Comparison of ENCODE assay signal across 18 cellular contexts in genomic region chr11:115920841-115921480, GRCh38.
A peak's percentile ranks its signal among the peaks of the same experiment; 100 is the strongest.
DNase-seq lines count a peak whose midpoint lies in the region; ATAC-seq, FAIRE-seq and TF ChIP-seq lines count a peak whose summit lies in the region.
"Had no signal": no experiment of that assay in that cellular context is flagged by ENCODE, and none has a peak within 500 bp of the region (broad histone marks: within the 10 kb centered on the region; RNA-seq: fewer than 3 reads in every experiment).

No MANE protein-coding gene starts in this region.

- WGBS in gastroesophageal sphincter (ENCODE audit: low coverage in 1 of 2), 2 donors, result 57 to 100% methylated on average over 3 of the region's 6 CpGs

- peak; percentile 83 for FAIRE-seq in GM12891 (lab: Jason Lieb, UNC)

- H3K4me3 ChIP-seq in gastroesophageal sphincter, result no peak overlapping the region
- H3K4me3 ChIP-seq: esophagus muscularis mucosa, GM23248, testis had no signal

- intact Hi-C loops in left ventricle myocardium superior (cut with micrococcal nuclease), result no loop called here

- DNase-seq in GM12891 (ENCODE audit: insufficient read length, low spot score) (no peak), NCI-H748 treated with DMSO at 0.1 percent for 48 hours (lab: John Stamatoyannopoulos, UW) (peak; percentile 64), left kidney (ENCODE audit: low read depth, low spot score) (peak; percentile 79), left ventricle myocardium superior (no peak), SW 1271 (lab: John Stamatoyannopoulos, UW) (no peak)
- DNase-seq: activated CD4-positive, alpha-beta T cell treated with anti-CD3 and anti-CD28 coated beads for 36 hours; CD4-positive, CD25-positive, alpha-beta regulatory T cell; cerebellar nuclear complex; effector CD4-positive, alpha-beta T cell; GM23248; natural killer cell; NCI-H1694 treated with DMSO at 0.1 percent for 48 hours; NCI-H446; testis had no signal

- H3K27ac ChIP-seq in C4-2B (peak overlapping the region; percentile 16; the same call in 1 of the 2 replicates), gastroesophageal sphincter (no peak overlapping the region)
- H3K27ac ChIP-seq: esophagus muscularis mucosa, GM23248, testis had no signal

- no peak for ATAC-seq in left ventricle myocardium superior
- no peak for ATAC-seq in gastroesophageal sphincter
- ATAC-seq in GM21786 (IDR thresholded peaks at IDR 0.05; ENCODE audit: unreplicated experiment), result no peak
- ATAC-seq: activated CD4-positive, alpha-beta T cell treated with anti-CD3 and anti-CD28 coated beads for 36 hours; natural killer cell had no signal

- no peaks in the 10 kb centered on the region for H3K27me3 ChIP-seq in gastroesophageal sphincter
- H3K27me3 ChIP-seq: testis had no signal

- no peaks in the 10 kb centered on the region for H3K9me3 ChIP-seq in gastroesophageal sphincter
- H3K9me3 ChIP-seq: testis had no signal

- no peak for TF ChIP-seq POLR2A in GM12891 (IDR thresholded peaks at IDR 0.05; ENCODE audit: low read depth, low read length)
- no peak for TF ChIP-seq POLR2A in gastroesophageal sphincter (IDR thresholded peaks at IDR 0.05)

- H3K4me1 ChIP-seq in gastroesophageal sphincter, result peaks cover 0 to 7% (median 0%) of the 10 kb centered on the region in 3 donors
- H3K4me1 ChIP-seq: testis had no signal

- H3K36me3 ChIP-seq in gastroesophageal sphincter, result no peaks in the 10 kb centered on the region
- H3K36me3 ChIP-seq: esophagus muscularis mucosa had no signal

- TF ChIP-seq CTCF in C4-2B (conservative IDR thresholded peaks at IDR 0.05) (no peak), gastroesophageal sphincter (IDR thresholded peaks at IDR 0.05) (no peak)

- TF ChIP-seq EP300 in gastroesophageal sphincter (IDR thresholded peaks at IDR 0.05), result no peak

TF ChIP-seq in GM12891, 5 proteins besides CTCF, POLR2A, EP300 and RAD21:
- TF ChIP-seq PAX5 (IDR thresholded peaks at IDR 0.05; ENCODE audit: insufficient read depth, low read length, severe bottlenecking) (no peak), TAF1 (IDR thresholded peaks at IDR 0.05; ENCODE audit: low read depth, low read length) (no peak), POLR2AphosphoS5 (IDR thresholded peaks at IDR 0.05; ENCODE audit: low read depth, low read length) (no peak), POU2F2 (IDR thresholded peaks at IDR 0.05; ENCODE audit: low read depth, low read length) (no peak), SPI1 (IDR thresholded peaks at IDR 0.05; ENCODE audit: low read depth, low read length) (no peak)

Comparison
In these comparisons a context has a peak if more than half of its experiments do, and no peak if none do; other contexts are left out.
1. DNase-seq: peak in NCI-H748 treated with DMSO at 0.1 percent for 48 hours (single experiment) and left kidney (single experiment); none in GM12891 (single experiment), left ventricle myocardium superior (single experiment) and SW 1271 (0 of 2).